ENCODE assay signal across 8 cellular contexts in genomic region chr18:63285332-63285731, GRCh38. TPM values are rescaled to one million over a fixed set of nuclear protein-coding genes. Genes with fewer than 3 reads are reported as not detected.
DNase-seq lines count a peak whose midpoint lies in the region; ATAC-seq and TF ChIP-seq lines count a peak whose summit lies in the region.

No MANE protein-coding gene starts in this region.

- H3K36me3 ChIP-seq in ovary: no peaks in the 10 kb centered on the region
- H3K36me3 ChIP-seq in OCI-LY7 (ENCODE audit: insufficient read depth, low read length): no peaks in the 10 kb centered on the region

- H4K20me1 ChIP-seq in OCI-LY7 (ENCODE audit: insufficient read depth, low read length): no peaks in the 10 kb centered on the region

- no peaks in the 10 kb centered on the region for H3K27me3 ChIP-seq in ovary

- no peak overlapping the region for H3K4me3 Mint-ChIP-seq in activated T-cell treated with anti-CD3 and anti-CD28 coated beads, Interleukin-2, amount 50 U/mL, for 4 hours
- H3K4me3 Mint-ChIP-seq in stimulated activated naive CD8-positive, alpha-beta T cell treated with anti-CD3 and anti-CD28 coated beads, Interleukin-15, Interleukin-2, amounts not matched to agents 100 ng/mL and 50 ng/mL, for 24 hours: no peak overlapping the region

- H3K4me3 ChIP-seq in ovary (no peak overlapping the region), OCI-LY7 (ENCODE audit: low read depth, low read length, poor library complexity, severe bottlenecking) (no peak overlapping the region)

- no TSS peak for BruUV-seq in OCI-LY7 (replicated peaks; lab: Mats Ljungman, UMichigan)

- no peak overlapping the region for H2AFZ ChIP-seq in OCI-LY7 (ENCODE audit: low read length)

- TF ChIP-seq POLR2A in ovary (IDR thresholded peaks at IDR 0.05): no peak

- peaks cover 17% of the 10 kb centered on the region for H3K4me1 Mint-ChIP-seq in activated T-cell treated with anti-CD3 and anti-CD28 coated beads, Interleukin-2, amount 50 U/mL, for 4 hours (ENCODE audit: low read depth)
- peaks cover 35% of the 10 kb centered on the region for H3K4me1 Mint-ChIP-seq in stimulated activated naive CD8-positive, alpha-beta T cell treated with anti-CD3 and anti-CD28 coated beads, Interleukin-15, Interleukin-2, amounts not matched to agents 100 ng/mL and 50 ng/mL, for 24 hours (ENCODE audit: low read depth)

- H3K9me2 ChIP-seq in OCI-LY7 (ENCODE audit: insufficient read depth, low read length): no peaks in the 10 kb centered on the region

- no peak for DNase-seq in activated T-cell treated with anti-CD3 and anti-CD28 coated beads, Interleukin-2, amount 50 U/mL, for 4 hours
- DNase-seq in activated T-cell treated with anti-CD3 and anti-CD28 coated beads, Interleukin-2, amount 50 U/mL, for 1 hour: no peak
- no peak for DNase-seq in activated CD4-positive, CD25-positive, alpha-beta regulatory T cell treated with anti-CD3 and anti-CD28 coated beads, Interleukin-2, amount 50 U/mL, for 72 hours
- no peak for DNase-seq in ovary
- no peak for DNase-seq in OCI-LY7 (ENCODE audit: low spot score)

- WGBS in ovary, 3 donors: 74 to 87% (median 80%) methylated on average over 6 of the region's 6 CpGs

- peak overlapping the region; percentile 21 for H3K27ac Mint-ChIP-seq in stimulated activated naive CD8-positive, alpha-beta T cell treated with anti-CD3 and anti-CD28 coated beads, Interleukin-15, Interleukin-2, amounts not matched to agents 100 ng/mL and 50 ng/mL, for 24 hours

- no peaks in the 10 kb centered on the region for H3K9me3 ChIP-seq in ovary
- H3K9me3 ChIP-seq in OCI-LY7 (ENCODE audit: low read length): no peaks in the 10 kb centered on the region

- no peak overlapping the region for H3K4me2 ChIP-seq in OCI-LY7 (ENCODE audit: low read length)

- H3K9me3 Mint-ChIP-seq in activated T-cell treated with anti-CD3 and anti-CD28 coated beads, Interleukin-2, amount 50 U/mL, for 4 hours: peaks cover 2% of the 10 kb centered on the region
- H3K9me3 Mint-ChIP-seq in stimulated activated naive CD8-positive, alpha-beta T cell treated with anti-CD3 and anti-CD28 coated beads, Interleukin-15, Interleukin-2, amounts not matched to agents 100 ng/mL and 50 ng/mL, for 24 hours: peaks cover 3% of the 10 kb centered on the region

- TF ChIP-seq CTCF in ovary (IDR thresholded peaks at IDR 0.05): no peak
- TF ChIP-seq CTCF in OCI-LY7 (conservative IDR thresholded peaks at IDR 0.05; ENCODE audit: low read length): no peak

- TF ChIP-seq EP300 in ovary (IDR thresholded peaks at IDR 0.05): no peak

- H3K79me2 ChIP-seq in OCI-LY7 (ENCODE audit: insufficient read depth, low read depth, low read length): no peaks in the 10 kb centered on the region

- POLR2A ChIA-PET in OCI-LY7 (lab: Charles Lee): no interaction called here

- ATAC-seq in activated T-cell treated with anti-CD3 and anti-CD28 coated beads, Interleukin-2, amount 50 U/mL, for 4 hours: peak; percentile 38 to 57
- ATAC-seq in GM21825 (IDR thresholded peaks at IDR 0.05; ENCODE audit: unreplicated experiment) (peak; percentile 93), HG03558 (IDR thresholded peaks at IDR 0.05; ENCODE audit: extremely low read depth, unreplicated experiment) (peak; percentile 96)

- peak overlapping the region in 1 of 2 donors; percentile 45 for H3K27ac ChIP-seq in ovary
- H3K27ac ChIP-seq in OCI-LY7 (ENCODE audit: low read depth, low read length, poor library complexity, severe bottlenecking): no peak overlapping the region

- peaks cover 35% of the 10 kb centered on the region for H3K36me3 Mint-ChIP-seq in activated T-cell treated with anti-CD3 and anti-CD28 coated beads, Interleukin-2, amount 50 U/mL, for 4 hours (ENCODE audit: insufficient read depth)
- H3K36me3 Mint-ChIP-seq in stimulated activated naive CD8-positive, alpha-beta T cell treated with anti-CD3 and anti-CD28 coated beads, Interleukin-15, Interleukin-2, amounts not matched to agents 100 ng/mL and 50 ng/mL, for 24 hours (ENCODE audit: low read depth): peaks cover 51% of the 10 kb centered on the region

- no peaks in the 10 kb centered on the region for H3K27me3 Mint-ChIP-seq in activated T-cell treated with anti-CD3 and anti-CD28 coated beads, Interleukin-2, amount 50 U/mL, for 4 hours (ENCODE audit: low read depth)
- H3K27me3 Mint-ChIP-seq in stimulated activated naive CD8-positive, alpha-beta T cell treated with anti-CD3 and anti-CD28 coated beads, Interleukin-15, Interleukin-2, amounts not matched to agents 100 ng/mL and 50 ng/mL, for 24 hours: no peaks in the 10 kb centered on the region

- CTCF ChIA-PET in OCI-LY7 (lab: Charles Lee; ENCODE audit: unreplicated experiment): no interaction called here

- H3K4me1 ChIP-seq in ovary (ENCODE audit: insufficient read depth) (peaks cover 37% of the 10 kb centered on the region), OCI-LY7 (ENCODE audit: insufficient read depth, low read length, poor library complexity, severe bottlenecking) (peaks cover 3% of the 10 kb centered on the region)

- intact Hi-C loops in ovary (cut with DNase I) (loop anchor here in 1 of 4 donors (10.0 kb wide), 1 partner anchor 141 kb away; no protein-coding TSS in a partner anchor), OCI-LY7 (cut with micrococcal nuclease; ENCODE audit: unreplicated experiment) (no loop called here)

RNA-seq across cellular contexts. Expression of gene BCL2, which starts 34.2 kb away (rescaled TPM):
- total RNA-seq in activated T-cell treated with anti-CD3 and anti-CD28 coated beads, Interleukin-2, amount 50 U/mL, for 4 hours: 10 to 100 TPM; 45.0 to 71.4 (median 66.6) TPM
- total RNA-seq in ovary (10 to 100 TPM; 32.6 to 43.9 (median 36.8) TPM), OCI-LY7 (2022) (2.5 and 3.0 TPM in 2 replicates)
- polyA plus RNA-seq in ovary: 10 to 100 TPM; 13.7 to 24.0 TPM
- total RNA-seq in OCI-LY7 (2014; rRNA removed; shearing (Covaris generic)): 1.4 and 1.9 TPM in 2 replicates

Comparison
In these comparisons a context has a peak if more than half of its experiments do, and no peak if none do; other contexts are left out.
1. RNA of gene BCL2, which starts 34.2 kb away (total RNA-seq): 45.0 to 71.4 TPM in activated T-cell treated with anti-CD3 and anti-CD28 coated beads, Interleukin-2, amount 50 U/mL, for 4 hours and 32.6 to 43.9 TPM in ovary; 1.4 to 3.0 TPM in OCI-LY7; every median in the first group is over 4 times any median in the second.
2. Peak in every context shown above with its lines, with median percentiles within 50 percentile points of each other: ATAC-seq.